ENCODE assay signal across 13 cellular contexts in genomic region chr4:45120163-45120562, GRCh38.
A peak's percentile ranks its signal among the peaks of the same experiment; 100 is the strongest.
DNase-seq lines count a peak whose midpoint lies in the region; ATAC-seq and TF ChIP-seq lines count a peak whose summit lies in the region.
"Had no signal": no experiment of that assay in that cellular context is flagged by ENCODE, and none has a peak within 500 bp of the region (broad histone marks: within the 10 kb centered on the region; RNA-seq: fewer than 3 reads in every experiment).

No MANE protein-coding gene starts in this region.

- H3K4me3 ChIP-seq in heart left ventricle (no peak overlapping the region), tibial artery (no peak overlapping the region)
- H3K4me3 ChIP-seq: cardiac muscle cell had no signal

- TF ChIP-seq CTCF in GM13977 (IDR thresholded peaks at IDR 0.05; ENCODE audit: extremely low read depth, insufficient read depth, missing control alignments) (no peak), heart left ventricle (IDR thresholded peaks at IDR 0.05) (no peak), tibial artery (IDR thresholded peaks at IDR 0.05) (no peak)

- intact Hi-C loops in heart left ventricle (cut with DNase I) (loop anchor here in 1 of 10 donors (5.0 to 10.0 kb wide), 3 partner anchors 88 to 355 kb away; no protein-coding TSS in a partner anchor), tibial artery (cut with DNase I; ENCODE audit: low total_unique reads) (no loop called here)

- peak; percentile 17 for DNase-seq in GM13977 (ENCODE audit: low spot score)
- DNase-seq in heart left ventricle = peak in 2 of 5 donors; percentile 21 to 31
- no peak for DNase-seq in NK-92 (lab: John Stamatoyannopoulos, UW; ENCODE audit: unreplicated experiment)
- DNase-seq in activated CD4-positive, alpha-beta T cell treated with anti-CD3 and anti-CD28 coated beads for 4 hours = no peak
- DNase-seq in tibial artery = no peak
- DNase-seq in foreskin melanocyte = no peak
- DNase-seq: activated T-cell treated with anti-CD3 and anti-CD28 coated beads, Interleukin-2, amount 50 U/mL, for 48 hours; CD4-positive, alpha-beta memory T cell; NCI-H1105; stimulated activated CD4-positive, alpha-beta T cell treated with anti-CD3 and anti-CD28 coated beads, Interleukin-4, amount 100 ng/mL, for 1 hour had no signal

- no peaks in the 10 kb centered on the region for H3K27me3 ChIP-seq in heart left ventricle
- no peaks in the 10 kb centered on the region for H3K27me3 ChIP-seq in tibial artery
- H3K27me3 ChIP-seq: cardiac muscle cell had no signal

- peak overlapping the region in 9 of 12 donors; percentile 24 to 71 (median 43) for H3K27ac ChIP-seq in heart left ventricle
- no peak overlapping the region for H3K27ac ChIP-seq in tibial artery
- H3K27ac ChIP-seq: cardiac muscle cell had no signal

- 43 to 53% (median 45%) methylated on average over 3 of the region's 3 CpGs for WGBS in heart left ventricle, 4 donors

- H3K36me3 ChIP-seq in heart left ventricle = no peaks in the 10 kb centered on the region
- no peaks in the 10 kb centered on the region for H3K36me3 ChIP-seq in tibial artery
- H3K36me3 ChIP-seq: cardiac muscle cell had no signal

- ATAC-seq in GM21576 (IDR thresholded peaks at IDR 0.05; ENCODE audit: unreplicated experiment) (peak; percentile 66), HG03558 (IDR thresholded peaks at IDR 0.05; ENCODE audit: extremely low read depth, unreplicated experiment) (peak; percentile 75), heart left ventricle (peak; percentile 96 to 98 (median 96))

- no peaks in the 10 kb centered on the region for H3K9me3 ChIP-seq in heart left ventricle
- H3K9me3 ChIP-seq in tibial artery = no peaks in the 10 kb centered on the region

- H3K4me1 ChIP-seq in heart left ventricle (peaks cover 0 to 3% (median 0%) of the 10 kb centered on the region in 12 donors), tibial artery (no peaks in the 10 kb centered on the region)

- peak in 1 of 2 donors; percentile 35 for TF ChIP-seq POLR2A in heart left ventricle (IDR thresholded peaks at IDR 0.05)

- in situ Hi-C loops in GM13977 (cut with MboI; ENCODE audit: low pct_unique_long_range_greater_than_20kb, low sequenced_read_pairs, unreplicated experiment) = no loop called here

Comparison
In these comparisons a context has a peak if more than half of its experiments do, and no peak if none do; other contexts are left out.
1. H3K27ac ChIP-seq: peak in heart left ventricle (9 of 12); none in tibial artery (0 of 2).
2. Peak in every context shown above with its lines, with median percentiles within 50 percentile points of each other: ATAC-seq.